Comparison of ENCODE assay signal across 20 cellular contexts in genomic region chr13:37288057-37288720, GRCh38.
"Had no signal": no experiment of that assay in that cellular context is flagged by ENCODE, and none has a peak within 500 bp of the region (broad histone marks: within the 10 kb centered on the region; RNA-seq: fewer than 3 reads in every experiment).

No MANE protein-coding gene starts in this region.

- H3K4me3 ChIP-seq: pancreas, spleen, testis had no signal

- H3K4me1 ChIP-seq: pancreas, spleen, testis had no signal

- H3K9me3 Mint-ChIP-seq: stimulated activated memory B cell treated with anti-CD40 and anti-IgM and Interleukin-4, amounts not matched to agents 10 μg/mL and 1 μg/mL and 100 μg/mL, for 72 hours; type B pancreatic cell; WTC11 had no signal

- H3K9me3 ChIP-seq: pancreas, testis had no signal

- H3K27ac Mint-ChIP-seq: activated CD4-positive, alpha-beta memory T cell treated with anti-CD3 and anti-CD28 coated beads for 36 hours; activated CD4-positive, alpha-beta T cell treated with anti-CD3 and anti-CD28 coated beads for 36 hours; activated CD8-positive, alpha-beta memory T cell treated with anti-CD3 and anti-CD28 coated beads, Interleukin-2, amount 10 ng/mL, durations not matched to agents 7 days and 5 days; activated naive CD8-positive, alpha-beta T cell treated with anti-CD3 and anti-CD28 coated beads, Interleukin-2, amount 10 ng/mL, durations not matched to agents 7 days and 5 days; naive thymus-derived CD8-positive, alpha-beta T cell; stimulated activated memory B cell treated with anti-CD40 and anti-IgM and Interleukin-4, amounts not matched to agents 10 μg/mL and 1 μg/mL and 100 μg/mL, for 72 hours; T-helper 2 cell treated with Interferon-gamma antibody and Interleukin-4, amounts not matched to agents 5 μg/mL and 100 μg/mL, for 36 hours; type B pancreatic cell; WTC11 had no signal

- H3K36me3 ChIP-seq: pancreas, spleen had no signal

- H3K27me3 Mint-ChIP-seq: activated CD4-positive, alpha-beta memory T cell treated with anti-CD3 and anti-CD28 coated beads for 36 hours; activated CD8-positive, alpha-beta memory T cell treated with anti-CD3 and anti-CD28 coated beads, Interleukin-2, amount 10 ng/mL, durations not matched to agents 7 days and 5 days; activated naive CD8-positive, alpha-beta T cell treated with anti-CD3 and anti-CD28 coated beads, Interleukin-2, amount 10 ng/mL, durations not matched to agents 7 days and 5 days; naive thymus-derived CD8-positive, alpha-beta T cell; stimulated activated memory B cell treated with anti-CD40 and anti-IgM and Interleukin-4, amounts not matched to agents 10 μg/mL and 1 μg/mL and 100 μg/mL, for 72 hours; type B pancreatic cell had no signal

- DNase-seq: activated CD4-positive, alpha-beta memory T cell treated with anti-CD3 and anti-CD28 coated beads for 36 hours; activated CD4-positive, alpha-beta T cell treated with anti-CD3 and anti-CD28 coated beads for 36 hours; activated CD8-positive, alpha-beta memory T cell treated with anti-CD3 and anti-CD28 coated beads, Interleukin-2, amount 10 ng/mL, durations not matched to agents 7 days and 5 days; activated naive CD8-positive, alpha-beta T cell treated with anti-CD3 and anti-CD28 coated beads, Interleukin-2, amount 10 ng/mL, durations not matched to agents 7 days and 5 days; amygdala; central memory CD4-positive, alpha-beta T cell; hippocampal formation; islet precursor cell; mesendoderm; naive thymus-derived CD8-positive, alpha-beta T cell; pancreas; spleen; stimulated activated CD4-positive, alpha-beta T cell treated with anti-CD3 and anti-CD28 coated beads, Interleukin-4, amount 100 ng/mL, for 4 hours; testis had no signal

- H3K27ac ChIP-seq: pancreas, spleen, testis had no signal

- H3K4me1 Mint-ChIP-seq: activated CD4-positive, alpha-beta T cell treated with anti-CD3 and anti-CD28 coated beads for 36 hours; activated CD8-positive, alpha-beta memory T cell treated with anti-CD3 and anti-CD28 coated beads, Interleukin-2, amount 10 ng/mL, durations not matched to agents 7 days and 5 days; activated naive CD8-positive, alpha-beta T cell treated with anti-CD3 and anti-CD28 coated beads, Interleukin-2, amount 10 ng/mL, durations not matched to agents 7 days and 5 days; naive thymus-derived CD8-positive, alpha-beta T cell; stimulated activated memory B cell treated with anti-CD40 and anti-IgM and Interleukin-4, amounts not matched to agents 10 μg/mL and 1 μg/mL and 100 μg/mL, for 72 hours; WTC11 had no signal

- H3K4me3 Mint-ChIP-seq: activated CD4-positive, alpha-beta memory T cell treated with anti-CD3 and anti-CD28 coated beads for 36 hours; activated CD4-positive, alpha-beta T cell treated with anti-CD3 and anti-CD28 coated beads for 36 hours; activated CD8-positive, alpha-beta memory T cell treated with anti-CD3 and anti-CD28 coated beads, Interleukin-2, amount 10 ng/mL, durations not matched to agents 7 days and 5 days; activated naive CD8-positive, alpha-beta T cell treated with anti-CD3 and anti-CD28 coated beads, Interleukin-2, amount 10 ng/mL, durations not matched to agents 7 days and 5 days; naive thymus-derived CD8-positive, alpha-beta T cell; stimulated activated memory B cell treated with anti-CD40 and anti-IgM and Interleukin-4, amounts not matched to agents 10 μg/mL and 1 μg/mL and 100 μg/mL, for 72 hours; T-helper 2 cell treated with Interferon-gamma antibody and Interleukin-4, amounts not matched to agents 5 μg/mL and 100 μg/mL, for 36 hours; type B pancreatic cell; WTC11 had no signal

- H3K36me3 Mint-ChIP-seq: activated CD4-positive, alpha-beta memory T cell treated with anti-CD3 and anti-CD28 coated beads for 36 hours; activated CD8-positive, alpha-beta memory T cell treated with anti-CD3 and anti-CD28 coated beads, Interleukin-2, amount 10 ng/mL, durations not matched to agents 7 days and 5 days; activated naive CD8-positive, alpha-beta T cell treated with anti-CD3 and anti-CD28 coated beads, Interleukin-2, amount 10 ng/mL, durations not matched to agents 7 days and 5 days; naive thymus-derived CD8-positive, alpha-beta T cell; stimulated activated memory B cell treated with anti-CD40 and anti-IgM and Interleukin-4, amounts not matched to agents 10 μg/mL and 1 μg/mL and 100 μg/mL, for 72 hours; type B pancreatic cell; WTC11 had no signal

- H3K27me3 ChIP-seq: pancreas, spleen, testis had no signal

- ATAC-seq: activated CD4-positive, alpha-beta T cell treated with anti-CD3 and anti-CD28 coated beads for 36 hours; activated CD8-positive, alpha-beta memory T cell treated with anti-CD3 and anti-CD28 coated beads, Interleukin-2, amount 10 ng/mL, durations not matched to agents 7 days and 5 days; esophagus mucosa; left lobe of liver; naive thymus-derived CD8-positive, alpha-beta T cell; pancreas; stimulated activated memory B cell treated with anti-CD40 and anti-IgM and Interleukin-4, amounts not matched to agents 10 μg/mL and 1 μg/mL and 100 μg/mL, for 72 hours; WTC11 had no signal
